In genomic region chr19:52115526-52116053, GRCh38 we compare ENCODE assay signal across 1 cellular context.
A peak's percentile ranks its signal among the peaks of the same experiment; 100 is the strongest.
TF ChIP-seq lines count a peak whose summit lies in the region.

No MANE protein-coding gene starts in this region.

TF ChIP-seq in K562, 482 proteins besides CTCF, POLR2A, EP300 and RAD21 (continued from another document):
- TF ChIP-seq POLR2H (tag; IDR thresholded peaks at IDR 0.05; ENCODE audit: low read depth) (no peak), TRIM28 (IDR thresholded peaks at IDR 0.05) (peak; percentile 88; the same call in 1 of the 2 replicates), LARP7 (IDR thresholded peaks at IDR 0.05) (no peak), XRCC3 (IDR thresholded peaks at IDR 0.05) (peak; percentile 73; the same call in 1 of the 2 replicates)
TF ChIP-seq in K562: peak in this region for 7.
